Comparison of ENCODE assay signal across 1 cellular context in genomic region chr6:37827603-37828265, GRCh38.
TF ChIP-seq lines count a peak whose summit lies in the region.

No MANE protein-coding gene starts in this region.

TF ChIP-seq in IMR-90, 13 proteins besides CTCF, POLR2A, EP300 and RAD21:
- TF ChIP-seq CHD1 (IDR thresholded peaks at IDR 0.05; ENCODE audit: low read depth, low read length) (no peak), BHLHE40 (IDR thresholded peaks at IDR 0.05; ENCODE audit: low read depth, low read length) (no peak), NFE2L2 (IDR thresholded peaks at IDR 0.05; ENCODE audit: low read depth, low read length) (no peak), SMC3 (IDR thresholded peaks at IDR 0.05; ENCODE audit: low read depth, low read length) (no peak)
